In the genomic region with DNA sequence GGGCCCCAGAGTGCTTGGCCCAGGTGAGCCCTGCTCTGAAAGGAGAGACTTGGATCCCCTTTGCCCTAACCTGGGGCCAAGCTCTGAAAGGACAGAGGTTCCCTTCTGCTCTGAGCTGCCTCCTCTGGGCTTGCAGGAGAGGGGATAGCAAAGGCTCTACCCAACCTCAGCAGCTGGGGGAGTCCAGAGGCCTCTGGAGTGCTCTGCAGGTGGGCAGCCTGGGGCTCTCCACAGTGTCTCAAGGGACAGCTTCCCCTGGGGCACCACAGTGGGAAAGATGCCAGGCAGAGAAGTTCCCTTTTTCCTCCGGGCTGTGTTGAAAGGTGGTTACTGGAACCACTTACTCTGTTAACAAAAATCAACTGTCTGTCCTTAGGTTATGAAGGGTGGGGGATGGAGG, we compare ENCODE assay signal across 19 cellular contexts. TPM values are rescaled to one million over a fixed set of nuclear protein-coding genes. Genes with fewer than 3 reads are reported as not detected.
DNase-seq lines count a peak whose midpoint lies in the region; TF ChIP-seq lines count a peak whose summit lies in the region.
"Had no signal": no experiment of that assay in that cellular context is flagged by ENCODE, and none has a peak within 500 bp of the region (broad histone marks: within the 10 kb centered on the region; RNA-seq: fewer than 3 reads in every experiment).

No MANE protein-coding gene starts in this region.

- H3K9me2 ChIP-seq in DOHH2 (replicated peaks; ENCODE audit: control insufficient read depth, low read length): no peaks in the 10 kb centered on the region

- no peaks in the 10 kb centered on the region for H4K20me1 ChIP-seq in DOHH2 (ENCODE audit: control insufficient read depth, insufficient read depth, low read depth, low read length)

- H3K79me2 ChIP-seq in DOHH2 (ENCODE audit: control insufficient read depth, low read length): no peaks in the 10 kb centered on the region

- no peaks in the 10 kb centered on the region for H3K36me3 Mint-ChIP-seq in activated T-helper 2 cell treated with anti-CD3 and anti-CD28 coated beads, Interferon-gamma antibody, Interleukin-2, Interleukin-4, amounts not matched to agents 10 μg/mL and 5 μg/mL and 100 μg/mL, durations not matched to agents 14 hours and 24 hours and 36 hours (ENCODE audit: low read depth)
- no peaks in the 10 kb centered on the region for H3K36me3 Mint-ChIP-seq in Caco-2 (ENCODE audit: insufficient read depth, unreplicated experiment)
- H3K36me3 Mint-ChIP-seq: T-cell had no signal

- no peak overlapping the region for H3K4me3 Mint-ChIP-seq in activated T-helper 2 cell treated with anti-CD3 and anti-CD28 coated beads, Interferon-gamma antibody, Interleukin-2, Interleukin-4, amounts not matched to agents 10 μg/mL and 5 μg/mL and 100 μg/mL, durations not matched to agents 14 hours and 24 hours and 36 hours (ENCODE audit: low read depth)
- H3K4me3 Mint-ChIP-seq in Caco-2 (ENCODE audit: unreplicated experiment): no peak overlapping the region
- H3K4me3 Mint-ChIP-seq: stimulated activated naive CD8-positive, alpha-beta T cell treated with anti-CD3 and anti-CD28 coated beads, Interleukin-15, Interleukin-2, amounts not matched to agents 100 ng/mL and 50 ng/mL, for 24 hours; T-cell had no signal

- H3F3A ChIP-seq in DOHH2 (ENCODE audit: control insufficient read depth, insufficient read depth): no peaks in the 10 kb centered on the region

- BruUV-seq in Caco-2 (replicated peaks; lab: Mats Ljungman, UMichigan): no TSS peak

- no peaks in the 10 kb centered on the region for H3K9me3 Mint-ChIP-seq in activated T-helper 2 cell treated with anti-CD3 and anti-CD28 coated beads, Interferon-gamma antibody, Interleukin-2, Interleukin-4, amounts not matched to agents 10 μg/mL and 5 μg/mL and 100 μg/mL, durations not matched to agents 14 hours and 24 hours and 36 hours
- no peaks in the 10 kb centered on the region for H3K9me3 Mint-ChIP-seq in Caco-2 (ENCODE audit: unreplicated experiment)
- H3K9me3 Mint-ChIP-seq: stimulated activated naive CD8-positive, alpha-beta T cell treated with anti-CD3 and anti-CD28 coated beads, Interleukin-15, Interleukin-2, amounts not matched to agents 100 ng/mL and 50 ng/mL, for 24 hours; T-cell had no signal

- H3K4me2 ChIP-seq in DOHH2 (ENCODE audit: low read length): peak overlapping the region; percentile 52

- peak overlapping the region; percentile 11; the same call in 1 of the 2 replicates for H3K4me3 ChIP-seq in DOHH2 (ENCODE audit: low read length)
- H3K4me3 ChIP-seq in Caco-2 (ENCODE audit: low read depth, low read length): no peak overlapping the region
- H3K4me3 ChIP-seq: left lung, Peyer's patch, spleen had no signal

- POLR2A ChIA-PET in Caco-2 (lab: Charles Lee): no interaction called here

- peaks cover 25% of the 10 kb centered on the region for H3K27me3 Mint-ChIP-seq in activated T-helper 2 cell treated with anti-CD3 and anti-CD28 coated beads, Interferon-gamma antibody, Interleukin-2, Interleukin-4, amounts not matched to agents 10 μg/mL and 5 μg/mL and 100 μg/mL, durations not matched to agents 14 hours and 24 hours and 36 hours (ENCODE audit: low read depth)
- no peaks in the 10 kb centered on the region for H3K27me3 Mint-ChIP-seq in Caco-2 (ENCODE audit: insufficient read depth, unreplicated experiment)
- H3K27me3 Mint-ChIP-seq: stimulated activated naive CD8-positive, alpha-beta T cell treated with anti-CD3 and anti-CD28 coated beads, Interleukin-15, Interleukin-2, amounts not matched to agents 100 ng/mL and 50 ng/mL, for 24 hours; T-cell had no signal

- TF ChIP-seq CTCF in DOHH2 (IDR thresholded peaks at IDR 0.05; ENCODE audit: low read depth, low read length, poor library complexity, severe bottlenecking) (no peak), Caco-2 (IDR thresholded peaks at IDR 0.05; ENCODE audit: insufficient read depth in 1 of 2, low read depth in 1 of 2, low read length in 1 of 2, severe bottlenecking in 1 of 2, unreplicated experiment in 1 of 2) (no peak)

- H3K4me1 ChIP-seq in DOHH2 (ENCODE audit: control insufficient read depth, low read length) (peaks cover 44% of the 10 kb centered on the region), Caco-2 (no peaks in the 10 kb centered on the region)
- H3K4me1 ChIP-seq: foreskin keratinocyte, left lung, Peyer's patch had no signal

- H3K27me3 ChIP-seq in DOHH2 (ENCODE audit: control insufficient read depth, low read length): no peaks in the 10 kb centered on the region
- H3K27me3 ChIP-seq in Caco-2 (replicated peaks; ENCODE audit: control insufficient read depth, insufficient read depth, low read length): no peaks in the 10 kb centered on the region
- H3K27me3 ChIP-seq: Peyer's patch, spleen had no signal

- no peak overlapping the region for H3K27ac ChIP-seq in DOHH2 (ENCODE audit: low read depth, low read length)
- H3K27ac ChIP-seq: foreskin keratinocyte, left lung, Peyer's patch, spleen had no signal

- CTCF ChIA-PET in Caco-2 (lab: Charles Lee): interaction anchor here (0.5 kb wide), 1 partner anchor 244 kb away, joined by 4 read pairs; no protein-coding TSS in a partner anchor

- H3K4me1 Mint-ChIP-seq in activated T-helper 2 cell treated with anti-CD3 and anti-CD28 coated beads, Interferon-gamma antibody, Interleukin-2, Interleukin-4, amounts not matched to agents 10 μg/mL and 5 μg/mL and 100 μg/mL, durations not matched to agents 14 hours and 24 hours and 36 hours (ENCODE audit: low read depth): peaks cover 7% of the 10 kb centered on the region
- no peaks in the 10 kb centered on the region for H3K4me1 Mint-ChIP-seq in Caco-2 (ENCODE audit: low read depth, unreplicated experiment)

- DNase-seq in AML-193 (lab: John Stamatoyannopoulos, UW) (peak; percentile 39 to 56), NCI-H146 (lab: John Stamatoyannopoulos, UW) (peak; percentile 74), RPMI8226 (peak; percentile 91), T-helper 9 cell (no peak), SW 1271 (lab: John Stamatoyannopoulos, UW) (no peak), Caco-2 (no peak)
- no peak for DNase-seq in activated T-helper 2 cell treated with anti-CD3 and anti-CD28 coated beads, Interferon-gamma antibody, Interleukin-2, Interleukin-4, amounts not matched to agents 10 μg/mL and 5 μg/mL and 100 μg/mL, durations not matched to agents 14 hours and 24 hours and 36 hours (ENCODE audit: low spot score)
- DNase-seq: activated CD4-positive, CD25-positive, alpha-beta regulatory T cell; activated CD8-positive, alpha-beta memory T cell treated with anti-CD3 and anti-CD28 coated beads, Interleukin-2, amount 50 U/mL, for 4 hours; activated naive CD4-positive, alpha-beta T cell; DMS53; foreskin keratinocyte; left lung; Peyer's patch; spleen; T-cell had no signal

- H3K27ac Mint-ChIP-seq in activated T-helper 2 cell treated with anti-CD3 and anti-CD28 coated beads, Interferon-gamma antibody, Interleukin-2, Interleukin-4, amounts not matched to agents 10 μg/mL and 5 μg/mL and 100 μg/mL, durations not matched to agents 14 hours and 24 hours and 36 hours: no peak overlapping the region
- no peak overlapping the region for H3K27ac Mint-ChIP-seq in Caco-2 (ENCODE audit: unreplicated experiment)
- H3K27ac Mint-ChIP-seq: stimulated activated naive CD8-positive, alpha-beta T cell treated with anti-CD3 and anti-CD28 coated beads, Interleukin-15, Interleukin-2, amounts not matched to agents 100 ng/mL and 50 ng/mL, for 24 hours; T-cell had no signal

- H3K36me3 ChIP-seq in DOHH2 (ENCODE audit: control insufficient read depth, low read length) (no peaks in the 10 kb centered on the region), Caco-2 (ENCODE audit: control insufficient read depth, insufficient read depth, low read length) (no peaks in the 10 kb centered on the region)
- H3K36me3 ChIP-seq: left lung, Peyer's patch, spleen had no signal

- intact Hi-C loops in activated T-helper 2 cell treated with anti-CD3 and anti-CD28 coated beads, Interferon-gamma antibody, Interleukin-2, Interleukin-4, amounts not matched to agents 10 μg/mL and 5 μg/mL and 100 μg/mL, durations not matched to agents 14 hours and 24 hours and 36 hours (cut with micrococcal nuclease): no loop called here
- intact Hi-C loops in Caco-2 (cut with micrococcal nuclease; ENCODE audit: unreplicated experiment): no loop called here

- H3K9me3 ChIP-seq in DOHH2 (ENCODE audit: control insufficient read depth, insufficient read depth, low read length) (no peaks in the 10 kb centered on the region), Caco-2 (no peaks in the 10 kb centered on the region)
- H3K9me3 ChIP-seq: left lung, Peyer's patch, spleen had no signal

RNA-seq across cellular contexts. Expression of a gene that starts 48.2 kb away (rescaled TPM):
- 0.55 TPM in 2 replicates for total RNA-seq in activated T-helper 2 cell treated with anti-CD3 and anti-CD28 coated beads, Interferon-gamma antibody, Interleukin-2, Interleukin-4, amounts not matched to agents 10 μg/mL and 5 μg/mL and 100 μg/mL, durations not matched to agents 14 hours and 24 hours and 36 hours
- total RNA-seq in Caco-2 (2022): 8.9 and 9.1 TPM in 2 replicates
- total RNA-seq: HT-29 had no signal

Comparison
In these comparisons a context has a peak if more than half of its experiments do, and no peak if none do; other contexts are left out.
1. DNase-seq: peak in AML-193 (2 of 2), NCI-H146 (single experiment) and RPMI8226 (single experiment); none in T-helper 9 cell (single experiment), activated T-helper 2 cell treated with anti-CD3 and anti-CD28 coated beads, Interferon-gamma antibody, Interleukin-2, Interleukin-4, amounts not matched to agents 10 μg/mL and 5 μg/mL and 100 μg/mL, durations not matched to agents 14 hours and 24 hours and 36 hours (single experiment), SW 1271 (0 of 2) and Caco-2 (0 of 2).